ENCODE assay signal across 18 cellular contexts in the genomic region with DNA sequence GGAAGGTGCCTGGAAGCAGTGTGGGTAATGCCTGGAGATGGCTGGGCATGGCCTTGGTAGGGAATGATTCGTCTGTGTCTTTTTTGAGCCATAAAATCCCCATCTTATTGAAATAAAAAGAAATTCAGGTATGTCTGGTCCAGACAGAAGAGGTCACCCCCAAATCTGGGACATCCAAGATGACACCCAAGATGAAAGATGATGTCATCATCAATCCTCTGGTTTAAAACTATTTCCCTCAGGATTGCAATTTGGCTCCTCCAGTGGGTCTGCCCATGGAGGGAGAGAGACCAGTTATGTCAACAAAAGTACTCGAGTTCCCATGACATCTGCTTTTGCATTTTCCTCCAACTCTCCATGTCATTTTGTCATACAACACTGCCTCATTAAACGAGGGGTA. TPM values are rescaled to one million over a fixed set of nuclear protein-coding genes. Genes with fewer than 3 reads are reported as not detected.
"Had no signal": no experiment of that assay in that cellular context is flagged by ENCODE, and none has a peak within 500 bp of the region (broad histone marks: within the 10 kb centered on the region; RNA-seq: fewer than 3 reads in every experiment).

No MANE protein-coding gene starts in this region.

- H3K4me2 ChIP-seq: hepatocyte had no signal

- H3K27ac Mint-ChIP-seq: activated T-cell treated with anti-CD3 and anti-CD28 coated beads, Interleukin-2, amount 50 U/mL, for 72 hours; endodermal cell; stimulated activated naive B cell treated with anti-CD40 and anti-IgM and Interleukin-4, amounts not matched to agents 10 μg/mL and 1 μg/mL and 100 μg/mL, for 72 hours had no signal

- H3K4me1 ChIP-seq: lower lobe of right lung, thyroid gland had no signal

- H2AFZ ChIP-seq: hepatocyte had no signal

- H3K9me3 ChIP-seq: lower lobe of right lung, spleen, thyroid gland had no signal

- H3K4me3 Mint-ChIP-seq: endodermal cell; stimulated activated naive B cell treated with anti-CD40 and anti-IgM and Interleukin-4, amounts not matched to agents 10 μg/mL and 1 μg/mL and 100 μg/mL, for 72 hours had no signal

- H3K79me2 ChIP-seq: hepatocyte had no signal

- H3K27ac ChIP-seq: cardiac muscle cell, epithelial cell of prostate, hepatocyte, lower lobe of right lung, thyroid gland had no signal

- H3K9me3 Mint-ChIP-seq: endodermal cell had no signal

- H3K36me3 ChIP-seq: cardiac muscle cell, lower lobe of right lung, spleen, thyroid gland had no signal

- H3K27me3 ChIP-seq: cardiac muscle cell, hepatocyte, spleen, thyroid gland had no signal

- DNase-seq: amygdala, endodermal cell, foreskin fibroblast, islet precursor cell, lower lobe of right lung, occipital lobe, posterior cingulate gyrus, thyroid gland had no signal

- H3K4me3 ChIP-seq: cardiac muscle cell, hepatocyte, lower lobe of right lung, spleen, thyroid gland had no signal

RNA-seq across cellular contexts. Expression of a gene that starts 16.7 kb away (rescaled TPM):
- total RNA-seq: dermis microvascular lymphatic vessel endothelial cell, endodermal cell, lower lobe of right lung, renal cortical epithelial cell, thyroid gland, urinary bladder had no signal
- polyA plus RNA-seq: hepatocyte, neural cell, urinary bladder had no signal
